8 cellular contexts compared by ENCODE assay signal in genomic region chr1:224182057-224182865, GRCh38. TPM values are rescaled to one million over a fixed set of nuclear protein-coding genes. Genes with fewer than 3 reads are reported as not detected.
DNase-seq lines count a peak whose midpoint lies in the region; ATAC-seq and FAIRE-seq lines count a peak whose summit lies in the region.

No MANE protein-coding gene starts in this region.

- H3K9me3 Mint-ChIP-seq in activated naive CD4-positive, alpha-beta T cell treated with anti-CD3 and anti-CD28 coated beads, Interleukin-2, amount 50 U/mL, for 72 hours: no peaks in the 10 kb centered on the region

- H3K27ac Mint-ChIP-seq in activated naive CD4-positive, alpha-beta T cell treated with anti-CD3 and anti-CD28 coated beads, Interleukin-2, amount 50 U/mL, for 72 hours: peak overlapping the region; percentile 90 to 98

- peaks cover 16 to 24% of the 10 kb centered on the region in 2 donors for H3K36me3 Mint-ChIP-seq in activated naive CD4-positive, alpha-beta T cell treated with anti-CD3 and anti-CD28 coated beads, Interleukin-2, amount 50 U/mL, for 72 hours

- peak; percentile 33 for DNase-seq in A172 (ENCODE audit: low spot score)
- DNase-seq in OCI-M1 (lab: John Stamatoyannopoulos, UW): peak; percentile 69
- peak; percentile 50 to 52 for DNase-seq in activated naive CD4-positive, alpha-beta T cell treated with anti-CD3 and anti-CD28 coated beads, Interleukin-2, amount 50 U/mL, for 72 hours (ENCODE audit: low spot score in 2 of 2)
- DNase-seq in stimulated activated CD4-positive, alpha-beta T cell treated with anti-CD3 and anti-CD28 coated beads, Interleukin-1b, Interleukin-23, amount 100 ng/mL, for 4 hours (ENCODE audit: low read depth in 2 of 2): peak; percentile 20 to 23
- DNase-seq in putamen (ENCODE audit: low spot score): no peak

- peak; percentile 36 for FAIRE-seq in islet of Langerhans (lab: Jason Lieb, UNC)

- ATAC-seq in GM18868 (IDR thresholded peaks at IDR 0.05; ENCODE audit: unreplicated experiment) (peak; percentile 53), HG03095 (IDR thresholded peaks at IDR 0.05; ENCODE audit: unreplicated experiment) (peak; percentile 40)
- peak; percentile 50 to 66 for ATAC-seq in activated naive CD4-positive, alpha-beta T cell treated with anti-CD3 and anti-CD28 coated beads, Interleukin-2, amount 50 U/mL, for 72 hours

RNA-seq across cellular contexts. Expression of gene DEGS1, which starts 0.8 kb away (rescaled TPM):
- total RNA-seq in A172 (2014; rRNA removed; shearing (Covaris generic)): 151 and 198 TPM in 2 replicates
- total RNA-seq in activated naive CD4-positive, alpha-beta T cell treated with anti-CD3 and anti-CD28 coated beads, Interleukin-2, amount 50 U/mL, for 72 hours: 10 to 100 TPM; 10.5 to 38.3 TPM
